ENCODE assay signal across 15 cellular contexts in genomic region chr12:108234155-108234554, GRCh38.
DNase-seq lines count a peak whose midpoint lies in the region; ATAC-seq and TF ChIP-seq lines count a peak whose summit lies in the region.
"Had no signal": no experiment of that assay in that cellular context is flagged by ENCODE, and none has a peak within 500 bp of the region (broad histone marks: within the 10 kb centered on the region; RNA-seq: fewer than 3 reads in every experiment).

No MANE protein-coding gene starts in this region.

- H3K9me3 ChIP-seq in left ventricle myocardium inferior (replicated peaks) (peaks cover 12% of the 10 kb centered on the region), thoracic aorta (no peaks in the 10 kb centered on the region)
- H3K9me3 ChIP-seq: HAP-1 had no signal

- peak; percentile 61 for TF ChIP-seq CTCF in left ventricle myocardium inferior (IDR thresholded peaks at IDR 0.05; ENCODE audit: borderline replicate concordance)
- TF ChIP-seq CTCF in thoracic aorta (IDR thresholded peaks at IDR 0.05): peak; percentile 44

- intact Hi-C loops in left ventricle myocardium inferior (cut with micrococcal nuclease): no loop called here

- no peak overlapping the region for H3K4me3 ChIP-seq in left ventricle myocardium inferior
- no peak overlapping the region for H3K4me3 ChIP-seq in thoracic aorta
- H3K4me3 ChIP-seq: HAP-1, hepatocyte had no signal

- H3K27ac ChIP-seq in left ventricle myocardium inferior (replicated peaks) (no peak overlapping the region), thoracic aorta (no peak overlapping the region)
- H3K27ac ChIP-seq: 22Rv1, hepatocyte had no signal

- DNase-seq in DMS 273 (lab: John Stamatoyannopoulos, UW; ENCODE audit: unreplicated experiment) (peak; percentile 6), DMS 273 treated with DMSO at 0.1 percent for 48 hours (lab: John Stamatoyannopoulos, UW) (no peak), RPMI7951 (ENCODE audit: low read depth) (peak; percentile 36), left ventricle myocardium inferior (no peak), thoracic aorta (ENCODE audit: low spot score) (peak; percentile 8), NCI-H2227 treated with DMSO at 0.1 percent for 48 hours (lab: John Stamatoyannopoulos, UW) (no peak), SHP77 treated with DMSO at 0.1 percent for 48 hours (lab: John Stamatoyannopoulos, UW) (no peak), NCI-H1048 (lab: John Stamatoyannopoulos, UW) (no peak)
- DNase-seq: activated CD4-positive, alpha-beta T cell treated with anti-CD3 and anti-CD28 coated beads, Interleukin-2, amount 10 ng/mL, durations not matched to agents 24 days and 14 days; activated naive CD4-positive, alpha-beta T cell treated with Interleukin-2 at 50 U/mL for 16 hours; DND-41; Kasumi-1 had no signal

- H3K4me1 ChIP-seq in left ventricle myocardium inferior: no peaks in the 10 kb centered on the region
- H3K4me1 ChIP-seq in thoracic aorta (ENCODE audit: control insufficient read depth in 1 of 2, low read depth in 2 of 2): peaks cover 0 to 14% of the 10 kb centered on the region in 2 donors
- H3K4me1 ChIP-seq: HAP-1 had no signal

- H3K27me3 ChIP-seq in left ventricle myocardium inferior (ENCODE audit: low read depth): peaks cover 56% of the 10 kb centered on the region
- H3K27me3 ChIP-seq in thoracic aorta (replicated peaks; ENCODE audit: insufficient read depth): no peaks in the 10 kb centered on the region

- no peaks in the 10 kb centered on the region for H3K36me3 ChIP-seq in left ventricle myocardium inferior
- no peaks in the 10 kb centered on the region for H3K36me3 ChIP-seq in thoracic aorta
- H3K36me3 ChIP-seq: HAP-1 had no signal

- no peak for ATAC-seq in thoracic aorta (ENCODE audit: insufficient number of reproducible peaks, low FRiP score, low read depth)

Comparison
In these comparisons a context has a peak if more than half of its experiments do, and no peak if none do; other contexts are left out.
1. DNase-seq: peak in DMS 273 (single experiment), RPMI7951 (single experiment) and thoracic aorta (single experiment); none in DMS 273 treated with DMSO at 0.1 percent for 48 hours (single experiment), left ventricle myocardium inferior (single experiment), NCI-H2227 treated with DMSO at 0.1 percent for 48 hours (single experiment), SHP77 treated with DMSO at 0.1 percent for 48 hours (single experiment) and NCI-H1048 (single experiment).